Comparison of ENCODE assay signal across 12 cellular contexts in the genomic region with DNA sequence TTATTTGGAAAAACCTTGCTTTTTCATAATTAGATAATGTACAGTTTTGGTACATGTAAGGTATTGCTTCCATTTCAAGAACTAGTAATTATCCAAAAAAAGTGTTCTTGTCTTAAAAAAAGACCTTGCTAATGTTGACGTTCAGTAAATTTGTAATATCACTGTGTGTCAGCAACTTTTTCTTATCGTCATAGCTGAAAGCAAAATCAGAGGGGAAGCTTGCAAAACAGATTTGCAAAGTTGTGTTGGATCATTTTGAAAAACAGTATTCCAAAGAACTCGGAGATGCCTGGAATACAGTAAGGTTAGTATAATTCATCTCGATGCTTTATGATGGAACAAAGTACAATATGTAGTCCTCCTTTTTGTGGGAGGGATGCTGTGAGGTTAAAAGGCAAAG. TPM values are rescaled to one million over a fixed set of nuclear protein-coding genes. Genes with fewer than 3 reads are reported as not detected.
DNase-seq lines count a peak whose midpoint lies in the region; ATAC-seq and TF ChIP-seq lines count a peak whose summit lies in the region.
"Had no signal": no experiment of that assay in that cellular context is flagged by ENCODE, and none has a peak within 500 bp of the region (broad histone marks: within the 10 kb centered on the region; RNA-seq: fewer than 3 reads in every experiment).

No MANE protein-coding gene starts in this region.

- peak overlapping the region; percentile 95 to 99 (median 97) for H3K4me3 Mint-ChIP-seq in brain
- H3K4me3 Mint-ChIP-seq in natural killer cell treated with Interleukin-12 subunit alpha and Interleukin-12 subunit beta and Interleukin-15 and Interleukin-18, amount 100 ng/mL, for 72 hours: peak overlapping the region; percentile 98

- TF ChIP-seq POLR2A in thyroid gland (IDR thresholded peaks at IDR 0.05): no peak

- H3K4me3 ChIP-seq in HL-60 (replicated peaks; ENCODE audit: insufficient read depth, low read length): peak overlapping the region; percentile 76
- no peak overlapping the region for H3K4me3 ChIP-seq in thyroid gland (replicated peaks in 1 of 3)
- no peak overlapping the region for H3K4me3 ChIP-seq in aorta (ENCODE audit: low read length in 2 of 2)

- peaks cover 5% of the 10 kb centered on the region for H3K27me3 Mint-ChIP-seq in brain
- no peaks in the 10 kb centered on the region for H3K27me3 Mint-ChIP-seq in natural killer cell treated with Interleukin-12 subunit alpha and Interleukin-12 subunit beta and Interleukin-15 and Interleukin-18, amount 100 ng/mL, for 72 hours

- intact Hi-C loops in thyroid gland (cut with DNase I): loop anchor here (10.0 kb wide), 1 partner anchor 59 kb away; no protein-coding TSS in a partner anchor
- intact Hi-C loops in aorta (cut with DNase I): loop anchor here in 1 of 2 donors (5.0 to 10.0 kb wide), 2 partner anchors 82 to 149 kb away; a partner anchor contains a TSS

- no peaks in the 10 kb centered on the region for H3K36me3 ChIP-seq in thyroid gland
- peaks cover 0 to 2% of the 10 kb centered on the region in 2 donors for H3K36me3 ChIP-seq in aorta (ENCODE audit: control insufficient read depth in 1 of 2, insufficient read depth in 2 of 2, low read length in 1 of 2)
- H3K36me3 ChIP-seq: uterus had no signal

- no peak for TF ChIP-seq CTCF in HL-60 (IDR thresholded peaks at IDR 0.05; ENCODE audit: insufficient read depth, low read length)
- TF ChIP-seq CTCF in brain (conservative IDR thresholded peaks at IDR 0.05): no peak
- no peak for TF ChIP-seq CTCF in thyroid gland (IDR thresholded peaks at IDR 0.05)

- no peak for ATAC-seq in natural killer cell treated with Interleukin-12 subunit alpha and Interleukin-12 subunit beta and Interleukin-15 and Interleukin-18, amount 100 ng/mL, for 72 hours
- ATAC-seq in aorta (ENCODE audit: low FRiP score): no peak

- peaks cover 35% of the 10 kb centered on the region for H3K36me3 Mint-ChIP-seq in brain
- peaks cover 21% of the 10 kb centered on the region for H3K36me3 Mint-ChIP-seq in natural killer cell treated with Interleukin-12 subunit alpha and Interleukin-12 subunit beta and Interleukin-15 and Interleukin-18, amount 100 ng/mL, for 72 hours

- WGBS in thyroid gland, 2 donors: 83 to 86% methylated on average over 4 of the region's 4 CpGs
- WGBS in aorta, 2 donors: 51 to 52% methylated on average over 4 of the region's 4 CpGs

- H3K9me3 ChIP-seq in thyroid gland: no peaks in the 10 kb centered on the region
- no peaks in the 10 kb centered on the region for H3K9me3 ChIP-seq in aorta (ENCODE audit: control insufficient read depth, low read length)
- H3K9me3 ChIP-seq: uterus had no signal

- peaks cover 53% of the 10 kb centered on the region for H3K4me1 Mint-ChIP-seq in brain
- H3K4me1 Mint-ChIP-seq in natural killer cell treated with Interleukin-12 subunit alpha and Interleukin-12 subunit beta and Interleukin-15 and Interleukin-18, amount 100 ng/mL, for 72 hours (ENCODE audit: low read depth in 2 of 2): peaks cover 37 to 58% of the 10 kb centered on the region in 2 donors

- peaks cover 0 to 3% (median 0%) of the 10 kb centered on the region in 5 experiments for H3K9me3 Mint-ChIP-seq in brain
- no peaks in the 10 kb centered on the region for H3K9me3 Mint-ChIP-seq in natural killer cell treated with Interleukin-12 subunit alpha and Interleukin-12 subunit beta and Interleukin-15 and Interleukin-18, amount 100 ng/mL, for 72 hours

- H3K27me3 ChIP-seq in HL-60 (ENCODE audit: insufficient read depth, poor library complexity, severe bottlenecking): no peaks in the 10 kb centered on the region
- H3K27me3 ChIP-seq in thyroid gland: no peaks in the 10 kb centered on the region
- H3K27me3 ChIP-seq in aorta (ENCODE audit: control insufficient read depth in 1 of 2, insufficient read depth in 2 of 2, low read length in 1 of 2): no peaks in the 10 kb centered on the region
- H3K27me3 ChIP-seq: uterus had no signal

- peak overlapping the region; percentile 99 to 100 (median 100) for H3K27ac Mint-ChIP-seq in brain
- peak overlapping the region; percentile 98 to 100 for H3K27ac Mint-ChIP-seq in natural killer cell treated with Interleukin-12 subunit alpha and Interleukin-12 subunit beta and Interleukin-15 and Interleukin-18, amount 100 ng/mL, for 72 hours

- H3K27ac ChIP-seq in HL-60 (replicated peaks): peak overlapping the region; percentile 96
- peak overlapping the region in 1 of 3 donors; percentile 3 for H3K27ac ChIP-seq in thyroid gland
- H3K27ac ChIP-seq in aorta (ENCODE audit: low read depth in 1 of 2, low read length in 2 of 2): no peak overlapping the region

- DNase-seq in CD1c-positive myeloid dendritic cell (ENCODE audit: extremely low spot score) (peak; percentile 47), HL-60 (ENCODE audit: low read depth in 1 of 2, low spot score in 1 of 2) (no peak), thyroid gland (no peak), aorta (no peak), germinal center (ENCODE audit: low spot score) (no peak), glomerular visceral epithelial cell (ENCODE audit: extremely low spot score) (no peak)
- DNase-seq in natural killer cell treated with Interleukin-12 subunit alpha and Interleukin-12 subunit beta and Interleukin-15 and Interleukin-18, amount 100 ng/mL, for 72 hours (ENCODE audit: low spot score): no peak
- DNase-seq: activated gamma-delta T cell treated with Interleukin-2 at 50 U/mL for 16 hours; stimulated activated CD4-positive, alpha-beta T cell treated with anti-CD3 and anti-CD28 coated beads, Interleukin-12 subunit alpha, Interleukin-12 subunit beta, amount 100 ng/mL, for 4 hours; uterus had no signal

- H3K4me1 ChIP-seq in thyroid gland (peaks cover 8 to 11% of the 10 kb centered on the region in 2 donors), aorta (ENCODE audit: control insufficient read depth in 1 of 2, insufficient read depth in 2 of 2, low read length in 2 of 2) (peaks cover 0 to 3% of the 10 kb centered on the region in 2 donors)

RNA-seq across cellular contexts. Expression of a gene that starts 1.4 kb away (rescaled TPM):
- polyA plus RNA-seq in brain (ENCODE audit: insufficient read depth, low read depth, low replicate concordance): 5.9 TPM
- 10 to 100 TPM; 20.4 to 22.3 TPM for total RNA-seq in natural killer cell treated with Interleukin-12 subunit alpha and Interleukin-12 subunit beta and Interleukin-15 and Interleukin-18, amount 100 ng/mL, for 72 hours
- total RNA-seq in thyroid gland: 10 to 100 TPM; 12.5 to 22.5 (median 15.4) TPM
- 10 to 100 TPM; 15.5 to 20.0 TPM for total RNA-seq in aorta
- polyA plus RNA-seq in aorta: 10 to 100 TPM in 1 of 2 donors, 1 to 10 TPM in 1; 3.9 to 12.3 TPM

RNA-seq across cellular contexts. Expression of a gene that starts 1.5 kb away (rescaled TPM):
- 3.8 TPM for polyA plus RNA-seq in brain (ENCODE audit: insufficient read depth, low read depth, low replicate concordance)
- 1 to 10 TPM; 4.7 to 5.0 TPM for total RNA-seq in natural killer cell treated with Interleukin-12 subunit alpha and Interleukin-12 subunit beta and Interleukin-15 and Interleukin-18, amount 100 ng/mL, for 72 hours
- 1 to 10 TPM; 5.5 to 7.7 (median 6.4) TPM for total RNA-seq in thyroid gland
- total RNA-seq in aorta: 1 to 10 TPM; 4.5 to 7.1 TPM
- polyA plus RNA-seq in aorta: 1 to 10 TPM; 2.3 to 4.3 TPM

RNA-seq across cellular contexts. Expression of a gene that starts 35.8 kb away (rescaled TPM):
- polyA plus RNA-seq in brain (ENCODE audit: insufficient read depth, low read depth, low replicate concordance): 0.39 TPM
- total RNA-seq in natural killer cell treated with Interleukin-12 subunit alpha and Interleukin-12 subunit beta and Interleukin-15 and Interleukin-18, amount 100 ng/mL, for 72 hours: not detected
- not detected for total RNA-seq in thyroid gland
- total RNA-seq in aorta: under 1 TPM in 1 of 2 donors, not detected in 1; 0.54 TPM
- polyA plus RNA-seq in aorta: 1 to 10 TPM in 1 of 2 donors, not detected in 1; 7.1 TPM
- total RNA-seq: glomerular endothelial cell had no signal
